8 cellular contexts compared by ENCODE assay signal in the genomic region with DNA sequence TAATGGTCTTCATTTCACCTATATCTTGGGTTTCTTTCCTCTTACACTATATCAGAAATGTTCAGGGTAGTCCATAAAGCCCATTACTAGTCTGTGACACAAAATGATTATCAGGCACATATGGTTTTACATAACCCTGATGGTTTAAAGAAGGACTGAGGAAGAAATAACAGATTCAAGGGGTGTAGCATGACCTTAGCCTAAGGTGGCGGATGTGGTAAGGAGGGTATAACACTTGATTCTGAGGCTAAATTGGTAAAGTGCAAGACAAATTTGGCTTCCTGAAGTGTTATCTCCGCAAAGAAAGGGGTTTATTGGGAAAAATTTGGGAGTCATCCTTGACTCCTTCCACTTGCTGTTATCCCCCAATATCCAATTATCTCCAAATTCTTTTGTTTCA.
"Had no signal": no experiment of that assay in that cellular context is flagged by ENCODE, and none has a peak within 500 bp of the region (broad histone marks: within the 10 kb centered on the region; RNA-seq: fewer than 3 reads in every experiment).

No MANE protein-coding gene starts in this region.

- H3K4me1 Mint-ChIP-seq: GM23338 had no signal

- H3K4me3 Mint-ChIP-seq: GM23338, H9, HFFc6 had no signal

- H3K27ac Mint-ChIP-seq: GM23338, H9, HFFc6 had no signal

- DNase-seq: GM23248, GOT3, H7, H9, HCEC 1CT, HFFc6 had no signal

- H3K9me3 Mint-ChIP-seq: GM23338, H9, HFFc6 had no signal

- ATAC-seq: GM23338, HCT116 had no signal
